8 cellular contexts compared by ENCODE assay signal in the genomic region with DNA sequence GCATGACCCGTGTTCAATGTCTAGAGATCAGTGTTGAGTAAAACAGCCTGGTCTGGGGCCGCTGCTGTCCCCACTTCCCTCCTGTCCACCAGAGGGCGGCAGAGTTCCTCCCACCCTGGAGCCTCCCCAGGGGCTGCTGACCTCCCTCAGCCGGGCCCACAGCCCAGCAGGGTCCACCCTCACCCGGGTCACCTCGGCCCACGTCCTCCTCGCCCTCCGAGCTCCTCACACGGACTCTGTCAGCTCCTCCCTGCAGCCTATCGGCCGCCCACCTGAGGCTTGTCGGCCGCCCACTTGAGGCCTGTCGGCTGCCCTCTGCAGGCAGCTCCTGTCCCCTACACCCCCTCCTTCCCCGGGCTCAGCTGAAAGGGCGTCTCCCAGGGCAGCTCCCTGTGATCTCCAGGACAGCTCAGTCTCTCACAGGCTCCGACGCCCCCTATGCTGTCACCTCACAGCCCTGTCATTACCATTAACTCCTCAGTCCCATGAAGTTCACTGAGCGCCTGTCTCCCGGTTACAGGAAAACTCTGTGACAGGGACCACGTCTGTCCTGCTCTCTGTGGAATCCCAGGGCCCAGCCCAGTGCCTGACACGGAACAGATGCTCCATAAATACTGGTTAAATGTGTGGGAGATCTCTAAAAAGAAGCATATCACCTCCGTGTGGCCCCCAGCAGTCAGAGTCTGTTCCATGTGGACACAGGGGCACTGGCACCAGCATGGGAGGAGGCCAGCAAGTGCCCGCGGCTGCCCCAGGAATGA. TPM values are rescaled to one million over a fixed set of nuclear protein-coding genes. Genes with fewer than 3 reads are reported as not detected.
DNase-seq lines count a peak whose midpoint lies in the region; ATAC-seq and TF ChIP-seq lines count a peak whose summit lies in the region.

No MANE protein-coding gene starts in this region.

- H3K9me3 Mint-ChIP-seq in CD14-positive monocyte: no peaks in the 10 kb centered on the region
- no peaks in the 10 kb centered on the region for H3K9me3 Mint-ChIP-seq in activated CD4-positive, alpha-beta T cell treated with anti-CD3 and anti-CD28 coated beads, Interleukin-2, amount 10 ng/mL, durations not matched to agents 24 days and 14 days
- H3K9me3 Mint-ChIP-seq in stimulated activated naive B cell treated with anti-CD40 and anti-IgM and Interleukin-4, amounts not matched to agents 10 μg/mL and 1 μg/mL and 100 μg/mL, for 72 hours: no peaks in the 10 kb centered on the region

- H3K4me3 Mint-ChIP-seq in CD14-positive monocyte: peak overlapping the region; percentile 79 to 89
- H3K4me3 Mint-ChIP-seq in activated CD4-positive, alpha-beta T cell treated with anti-CD3 and anti-CD28 coated beads, Interleukin-2, amount 10 ng/mL, durations not matched to agents 24 days and 14 days: peak overlapping the region; percentile 68
- H3K4me3 Mint-ChIP-seq in stimulated activated naive B cell treated with anti-CD40 and anti-IgM and Interleukin-4, amounts not matched to agents 10 μg/mL and 1 μg/mL and 100 μg/mL, for 72 hours: peak overlapping the region; percentile 64 to 76

- H3K27ac ChIP-seq in HEK293 (ENCODE audit: extremely low read depth, low read depth, low read length): no peak overlapping the region

- peak; percentile 100 for TF ChIP-seq CTCF in CD14-positive monocyte (IDR thresholded peaks at IDR 0.05)
- peak; percentile 100 for TF ChIP-seq CTCF in HEK293 (tag by site-specific recombination; IDR thresholded peaks at IDR 0.05)

- peaks cover 2% of the 10 kb centered on the region; the same call in 1 of the 2 replicates for H3K4me1 ChIP-seq in HEK293 (ENCODE audit: control insufficient read depth, insufficient read depth, low read length)

- no peaks in the 10 kb centered on the region for H3K36me3 Mint-ChIP-seq in CD14-positive monocyte
- H3K36me3 Mint-ChIP-seq in activated CD4-positive, alpha-beta T cell treated with anti-CD3 and anti-CD28 coated beads, Interleukin-2, amount 10 ng/mL, durations not matched to agents 24 days and 14 days (ENCODE audit: low read depth): no peaks in the 10 kb centered on the region
- no peaks in the 10 kb centered on the region for H3K36me3 Mint-ChIP-seq in stimulated activated naive B cell treated with anti-CD40 and anti-IgM and Interleukin-4, amounts not matched to agents 10 μg/mL and 1 μg/mL and 100 μg/mL, for 72 hours

- H3K36me3 ChIP-seq in HEK293 (ENCODE audit: control insufficient read depth in 2 of 2, insufficient read depth in 1 of 2, low read length in 2 of 2): no peaks in the 10 kb centered on the region

- CTCF ChIA-PET in HEK293 (lab: Yijun Ruan, JAX): interaction anchor here (0.5 to 5.3 kb wide), 113 partner anchors 9 to 1549 kb away, joined by 3 to 121 read pairs (median 5); a partner anchor contains a TSS

- POLR2A ChIA-PET in HEK293 (lab: Yijun Ruan, JAX): no interaction called here

- intact Hi-C loops in CD14-positive monocyte (cut with micrococcal nuclease): loop anchor here in 1 of 2 donors (5.0 kb wide), 1 partner anchor 40 kb away; no protein-coding TSS in a partner anchor
- intact Hi-C loops in activated CD4-positive, alpha-beta T cell treated with anti-CD3 and anti-CD28 coated beads, Interleukin-2, amount 10 ng/mL, durations not matched to agents 24 days and 14 days (cut with micrococcal nuclease): loop anchor here (1.0 kb wide), 1 partner anchor 39 kb away; no protein-coding TSS in a partner anchor

- peak overlapping the region; percentile 30 for H3K4me3 ChIP-seq in HEK293 (ENCODE audit: low read depth, low read length)

- peak overlapping the region in 2 of 7 donors; percentile 45 to 77 for H3K27ac Mint-ChIP-seq in CD14-positive monocyte
- no peak overlapping the region for H3K27ac Mint-ChIP-seq in activated CD4-positive, alpha-beta T cell treated with anti-CD3 and anti-CD28 coated beads, Interleukin-2, amount 10 ng/mL, durations not matched to agents 24 days and 14 days
- H3K27ac Mint-ChIP-seq in stimulated activated naive B cell treated with anti-CD40 and anti-IgM and Interleukin-4, amounts not matched to agents 10 μg/mL and 1 μg/mL and 100 μg/mL, for 72 hours: no peak overlapping the region

- no peaks in the 10 kb centered on the region for H3K9me3 ChIP-seq in HEK293 (ENCODE audit: control insufficient read depth, insufficient read depth, low read depth, low read length)

- DNase-seq in CD14-positive monocyte (ENCODE audit: low spot score) (peak; percentile 72), NCI-H460 (ENCODE audit: extremely low read depth, low read depth) (peak; percentile 45), dermis blood vessel endothelial cell (peak; percentile 61), mesenteric fat pad (ENCODE audit: low spot score) (peak; percentile 90)
- DNase-seq in activated CD4-positive, alpha-beta T cell treated with anti-CD3 and anti-CD28 coated beads, Interleukin-2, amount 10 ng/mL, durations not matched to agents 24 days and 14 days: peak; percentile 89
- DNase-seq in stimulated activated naive B cell treated with anti-CD40 and anti-IgM and Interleukin-4, amounts not matched to agents 10 μg/mL and 1 μg/mL and 100 μg/mL, for 72 hours: peak; percentile 43

- H3K27me3 Mint-ChIP-seq in CD14-positive monocyte (ENCODE audit: low read depth in 3 of 3): peaks cover 8 to 28% (median 22%) of the 10 kb centered on the region in 3 donors
- peaks cover 17% of the 10 kb centered on the region for H3K27me3 Mint-ChIP-seq in activated CD4-positive, alpha-beta T cell treated with anti-CD3 and anti-CD28 coated beads, Interleukin-2, amount 10 ng/mL, durations not matched to agents 24 days and 14 days
- H3K27me3 Mint-ChIP-seq in stimulated activated naive B cell treated with anti-CD40 and anti-IgM and Interleukin-4, amounts not matched to agents 10 μg/mL and 1 μg/mL and 100 μg/mL, for 72 hours: peaks cover 56 to 69% of the 10 kb centered on the region in 2 donors

- ATAC-seq in stimulated activated naive B cell treated with anti-CD40 and anti-IgM and Interleukin-4, amounts not matched to agents 10 μg/mL and 1 μg/mL and 100 μg/mL, for 72 hours (replicated peaks): peak; percentile 88 to 91
- ATAC-seq in GM21619 (IDR thresholded peaks at IDR 0.05; ENCODE audit: unreplicated experiment): no peak

- peaks cover 5% of the 10 kb centered on the region for H3K4me1 Mint-ChIP-seq in CD14-positive monocyte
- peaks cover 5% of the 10 kb centered on the region for H3K4me1 Mint-ChIP-seq in activated CD4-positive, alpha-beta T cell treated with anti-CD3 and anti-CD28 coated beads, Interleukin-2, amount 10 ng/mL, durations not matched to agents 24 days and 14 days
- H3K4me1 Mint-ChIP-seq in stimulated activated naive B cell treated with anti-CD40 and anti-IgM and Interleukin-4, amounts not matched to agents 10 μg/mL and 1 μg/mL and 100 μg/mL, for 72 hours: peaks cover 4 to 8% of the 10 kb centered on the region in 2 donors

TF ChIP-seq in HEK293, 187 proteins besides CTCF, POLR2A, EP300 and RAD21 (continues in another document):
- peak; percentile 91 for TF ChIP-seq ZNF501 (tag by site-specific recombination; IDR thresholded peaks at IDR 0.05)
- peak; percentile 99 for TF ChIP-seq EGR2 (tag by site-specific recombination; IDR thresholded peaks at IDR 0.05; ENCODE audit: low read depth)
- TF ChIP-seq SCRT1 (tag by site-specific recombination; IDR thresholded peaks at IDR 0.05; ENCODE audit: borderline replicate concordance): peak; percentile 100
- TF ChIP-seq KLF1 (tag by site-specific recombination; IDR thresholded peaks at IDR 0.05): peak; percentile 94
- peak; percentile 40; the same call in 1 of the 2 replicates for TF ChIP-seq ZBTB20 (tag by site-specific recombination; IDR thresholded peaks at IDR 0.05)
- TF ChIP-seq, protein P1, sequence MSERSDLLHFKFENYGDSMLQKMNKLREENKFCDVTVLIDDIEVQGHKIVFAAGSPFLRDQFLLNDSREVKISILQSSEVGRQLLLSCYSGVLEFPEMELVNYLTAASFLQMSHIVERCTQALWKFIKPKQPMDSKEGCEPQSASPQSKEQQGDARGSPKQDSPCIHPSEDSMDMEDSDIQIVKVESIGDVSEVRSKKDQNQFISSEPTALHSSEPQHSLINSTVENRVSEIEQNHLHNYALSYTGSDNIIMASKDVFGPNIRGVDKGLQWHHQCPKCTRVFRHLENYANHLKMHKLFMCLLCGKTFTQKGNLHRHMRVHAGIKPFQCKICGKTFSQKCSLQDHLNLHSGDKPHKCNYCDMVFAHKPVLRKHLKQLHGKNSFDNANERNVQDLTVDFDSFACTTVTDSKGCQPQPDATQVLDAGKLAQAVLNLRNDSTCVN (tag by site-specific recombination; optimal IDR thresholded peaks at IDR 0.05): peak; percentile 26
- 0 out of 2 replicates have a peak, but pooled peaks have one; percentile 20 for TF ChIP-seq ZNF133 (tag by site-specific recombination; IDR thresholded peaks at IDR 0.05)
- TF ChIP-seq ZFHX2 (tag by site-specific recombination; conservative IDR thresholded peaks at IDR 0.05): peak; percentile 100
- peak; percentile 90; the same call in 1 of the 2 replicates for TF ChIP-seq ZNF2 (tag by site-specific recombination; IDR thresholded peaks at IDR 0.05)
- peak; percentile 64; the same call in 1 of the 2 replicates for TF ChIP-seq ZEB2 (tag by site-specific recombination; IDR thresholded peaks at IDR 0.05)

RNA-seq across cellular contexts. Expression of a gene that starts 1.5 kb away (rescaled TPM):
- not detected for polyA plus RNA-seq in CD14-positive monocyte
- total RNA-seq in NCI-H460 (2014; rRNA removed; shearing (Covaris generic)): not detected in 2 replicates
- polyA plus RNA-seq in NCI-H460 (2014; cell fraction: nucleus; rRNA removed): not detected in 2 replicates
- total RNA-seq in activated CD4-positive, alpha-beta T cell treated with anti-CD3 and anti-CD28 coated beads, Interleukin-2, amount 10 ng/mL, durations not matched to agents 24 days and 14 days: not detected in 2 replicates
- total RNA-seq in dermis blood vessel endothelial cell: not detected in 2 replicates
- total RNA-seq in mesenteric fat pad: 0.35 TPM

RNA-seq across cellular contexts. Expression of a gene that starts 18.9 kb away (rescaled TPM):
- polyA plus RNA-seq in CD14-positive monocyte: not detected
- not detected in 2 replicates for total RNA-seq in NCI-H460 (2014; rRNA removed; shearing (Covaris generic))
- polyA plus RNA-seq in NCI-H460 (2014; cell fraction: nucleus; rRNA removed): not detected in 2 replicates
- not detected in 2 replicates for total RNA-seq in activated CD4-positive, alpha-beta T cell treated with anti-CD3 and anti-CD28 coated beads, Interleukin-2, amount 10 ng/mL, durations not matched to agents 24 days and 14 days
- total RNA-seq in dermis blood vessel endothelial cell: 0.17 TPM in 1 of 2 replicates, not detected in the other
- not detected for total RNA-seq in mesenteric fat pad

RNA-seq across cellular contexts. Expression of a gene that starts 48.4 kb away (rescaled TPM):
- under 1 TPM in 1 of 2 donors, not detected in 1; 0.07 TPM for polyA plus RNA-seq in CD14-positive monocyte
- total RNA-seq in NCI-H460 (2014; rRNA removed; shearing (Covaris generic)): not detected in 2 replicates
- not detected in 2 replicates for polyA plus RNA-seq in NCI-H460 (2014; cell fraction: nucleus; rRNA removed)
- total RNA-seq in activated CD4-positive, alpha-beta T cell treated with anti-CD3 and anti-CD28 coated beads, Interleukin-2, amount 10 ng/mL, durations not matched to agents 24 days and 14 days: not detected in 2 replicates
- total RNA-seq in dermis blood vessel endothelial cell (not detected in 2 replicates), mesenteric fat pad (0.22 TPM)
